ENCODE assay signal across 8 cellular contexts in genomic region chr11:43879789-43880639, GRCh38. TPM values are rescaled to one million over a fixed set of nuclear protein-coding genes. Genes with fewer than 3 reads are reported as not detected.
DNase-seq lines count a peak whose midpoint lies in the region; ATAC-seq, FAIRE-seq and TF ChIP-seq lines count a peak whose summit lies in the region.

No MANE protein-coding gene starts in this region.

- peaks cover 6 to 11% of the 10 kb centered on the region in 2 donors for H3K27me3 ChIP-seq in mucosa of rectum (ENCODE audit: control insufficient read depth in 2 of 2, insufficient read depth in 2 of 2, low read length in 2 of 2)

- peak overlapping the region; percentile 48 to 83 for H3K9ac ChIP-seq in mucosa of rectum (ENCODE audit: low read depth in 1 of 2, low read length in 2 of 2)

- no peak for FAIRE-seq in urothelium cell line (lab: Jason Lieb, UNC)

- peaks cover 13% of the 10 kb centered on the region for H3K27me3 Mint-ChIP-seq in MCF 10A (ENCODE audit: insufficient read depth, unreplicated experiment)

- POLR2A ChIA-PET in MCF 10A (lab: Yijun Ruan, JAX), result interaction anchor here (0.7 to 0.8 kb wide), 2 partner anchors 11 to 49 kb away, joined by 3 to 5 read pairs; no protein-coding TSS in a partner anchor

- BruUV-seq in MCF 10A (replicated peaks; lab: Mats Ljungman, UMichigan), result no TSS peak

- no peaks in the 10 kb centered on the region for H3K9me3 ChIP-seq in mucosa of rectum (ENCODE audit: control insufficient read depth in 2 of 2, low read length in 2 of 2)

- H3K4me1 ChIP-seq in mucosa of rectum (ENCODE audit: control insufficient read depth in 2 of 2, insufficient read depth in 2 of 2, low read length in 2 of 2), result peaks cover 10 to 13% of the 10 kb centered on the region in 2 donors

- in situ Hi-C loops in G401 (cut with HindIII; ENCODE audit: low sequenced_read_pairs), result no loop called here

- H3K4me1 Mint-ChIP-seq in MCF 10A (ENCODE audit: insufficient read depth, unreplicated experiment), result peaks cover 6% of the 10 kb centered on the region

- ATAC-seq in HG03025 (IDR thresholded peaks at IDR 0.05; ENCODE audit: low FRiP score, unreplicated experiment), result peak; percentile 4

- intact Hi-C loops in MCF 10A (cut with micrococcal nuclease), result loop anchor here (2.0 kb wide), 1 partner anchor 49 kb away; no protein-coding TSS in a partner anchor

- peak overlapping the region; percentile 98 for H3K4me3 ChIP-seq in AG10803 (ENCODE audit: low read length)
- H3K4me3 ChIP-seq in mucosa of rectum (ENCODE audit: low read length in 2 of 2), result peak overlapping the region; percentile 75 to 99

- H3K36me3 Mint-ChIP-seq in MCF 10A (ENCODE audit: insufficient read depth, unreplicated experiment), result peaks cover 27% of the 10 kb centered on the region

- TF ChIP-seq CTCF in AG10803 (conservative IDR thresholded peaks at IDR 0.05; ENCODE audit: low read length), result no peak
- no peak for TF ChIP-seq CTCF in MCF 10A (IDR thresholded peaks at IDR 0.05; ENCODE audit: unreplicated experiment)

- peaks cover 7% of the 10 kb centered on the region for H3K9me3 Mint-ChIP-seq in MCF 10A (ENCODE audit: unreplicated experiment)

- peaks cover 7 to 17% of the 10 kb centered on the region in 2 donors for H3K36me3 ChIP-seq in mucosa of rectum (ENCODE audit: control insufficient read depth in 2 of 2, insufficient read depth in 2 of 2, low read length in 2 of 2)

- CTCF ChIA-PET in MCF 10A (lab: Yijun Ruan, JAX), result interaction anchor here (0.6 to 2.4 kb wide), 4 partner anchors 10 to 192 kb away, joined by 3 to 23 read pairs (median 4); no protein-coding TSS in a partner anchor

- H3K4me3 Mint-ChIP-seq in MCF 10A (ENCODE audit: unreplicated experiment), result peak overlapping the region; percentile 91

- peak overlapping the region; percentile 87 for H3K27ac Mint-ChIP-seq in MCF 10A (ENCODE audit: low read depth, unreplicated experiment)

- DNase-seq in AG10803 (ENCODE audit: low read depth), result no peak
- no peak for DNase-seq in MCF 10A (ENCODE audit: unreplicated experiment)
- DNase-seq in urothelium cell line (ENCODE audit: low spot score), result no peak
- DNase-seq in G401 (ENCODE audit: low spot score), result no peak
- DNase-seq in mesenteric fat pad (ENCODE audit: low spot score), result no peak
- no peak for DNase-seq in NCI-H1092 (lab: John Stamatoyannopoulos, UW)

- peak overlapping the region in 1 of 2 donors; percentile 13 for H3K27ac ChIP-seq in mucosa of rectum (ENCODE audit: low read depth in 2 of 2, low read length in 2 of 2)

RNA-seq across cellular contexts. Expression of gene ALKBH3, which starts 0.6 kb away (rescaled TPM):
- total RNA-seq in MCF 10A (2022) (76.2 and 88.0 TPM in 2 replicates), mesenteric fat pad (31.0 TPM)
- total RNA-seq in G401 (2014; rRNA removed; shearing (Covaris generic)), result 33.2 and 48.1 TPM in 2 replicates
